Comparison of ENCODE assay signal across 35 cellular contexts in the genomic region with DNA sequence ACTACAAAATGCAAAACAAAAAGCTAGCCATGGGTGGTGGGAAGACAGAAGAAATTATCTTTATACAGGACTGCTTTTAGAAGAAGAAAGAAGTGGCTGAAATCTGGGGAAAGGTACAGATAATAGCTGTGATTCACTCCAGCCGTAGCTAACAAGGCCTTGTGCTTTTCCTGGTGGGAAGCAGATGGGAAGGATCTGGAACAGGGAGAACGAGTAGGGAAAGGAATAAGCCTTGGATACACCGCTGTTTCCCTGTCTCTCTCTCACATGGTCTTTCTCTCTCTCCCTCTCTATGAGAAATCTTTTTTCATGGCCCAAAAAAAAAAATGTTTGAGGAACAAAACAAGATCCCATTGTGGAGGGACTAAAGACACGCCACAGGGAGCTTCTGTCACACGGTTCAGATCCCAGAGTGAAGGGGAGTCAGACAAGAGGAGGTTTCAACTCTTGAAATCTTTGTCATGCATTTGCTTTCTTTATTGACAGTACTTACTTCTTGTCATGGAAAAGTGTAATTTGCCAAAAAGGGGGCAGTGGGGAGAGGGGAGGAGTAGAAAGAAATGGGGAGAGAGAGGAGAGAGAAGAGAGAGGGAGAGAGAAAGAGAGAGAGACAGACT.
DNase-seq lines count a peak whose midpoint lies in the region; ATAC-seq and TF ChIP-seq lines count a peak whose summit lies in the region.
"Had no signal": no experiment of that assay in that cellular context is flagged by ENCODE, and none has a peak within 500 bp of the region (broad histone marks: within the 10 kb centered on the region; RNA-seq: fewer than 3 reads in every experiment).

No MANE protein-coding gene starts in this region.

- no peaks in the 10 kb centered on the region for H3K36me3 Mint-ChIP-seq in glutamatergic neuron (ENCODE audit: unreplicated experiment)
- H3K36me3 Mint-ChIP-seq: naive B cell had no signal

- H3K27me3 ChIP-seq in muscle layer of duodenum (ENCODE audit: low read depth, low read length) = no peaks in the 10 kb centered on the region
- H3K27me3 ChIP-seq: BLaER1 treated with 17β-estradiol and CSF1 and Interleukin-3, amounts not matched to agents 10 nM and 100 nM; gastrocnemius medialis; pancreas; testis had no signal

- DNase-seq in SK-MEL-5 (ENCODE audit: low read depth, low spot score) (peak; percentile 39), glutamatergic neuron (no peak), retina (peak; percentile 52), EL (no peak), ACHN (no peak)
- DNase-seq in stimulated activated CD4-positive, alpha-beta T cell treated with anti-CD3 and anti-CD28 coated beads, Interleukin-4, amount 100 ng/mL, for 24 hours = no peak
- DNase-seq: activated CD4-positive, alpha-beta T cell treated with anti-CD3 and anti-CD28 coated beads, Interleukin-2, amount 50 U/mL, for 4 hours; activated naive CD4-positive, alpha-beta T cell treated with Interleukin-2 at 50 U/mL for 16 hours; activated T-cell treated with anti-CD3 and anti-CD28 coated beads, Interleukin-2, amount 50 U/mL, for 72 hours; dermis blood vessel endothelial cell; DMS53; gastrocnemius medialis; GDM1; hippocampal formation; islet precursor cell; left ventricle myocardium inferior; mesendoderm; MM.1S; naive B cell; NCI-H1417; NCI-H2029; NCI-H524 treated with DMSO at 0.1 percent for 48 hours; pancreas; PC-3; SK-N-SH; stimulated activated naive CD8-positive, alpha-beta T cell treated with anti-CD3 and anti-CD28 coated beads, Interleukin-15, Interleukin-2, amounts not matched to agents 100 U/mL and 50 U/mL, for 24 hours; testis had no signal

- no peak overlapping the region for H3K4me3 ChIP-seq in muscle layer of duodenum (ENCODE audit: low read depth in 1 of 2, low read length in 2 of 2)
- H3K4me3 ChIP-seq: BLaER1 treated with 17β-estradiol and CSF1 and Interleukin-3, amounts not matched to agents 10 nM and 100 nM; gastrocnemius medialis; left ventricle myocardium inferior; pancreas; smooth muscle cell; testis had no signal

- peak overlapping the region; percentile 45 for H3K27ac Mint-ChIP-seq in glutamatergic neuron (ENCODE audit: unreplicated experiment)
- H3K27ac Mint-ChIP-seq: activated T-cell treated with anti-CD3 and anti-CD28 coated beads, Interleukin-2, amount 50 U/mL, for 72 hours; naive B cell; T-helper 1 cell treated with Interleukin-12 subunit alpha and Interleukin-12 subunit beta and Interleukin-4 antibody, amounts not matched to agents 30 μg/mL and 1 μg/mL, for 36 hours had no signal

- H3K4me1 ChIP-seq in muscle layer of duodenum (ENCODE audit: control insufficient read depth in 1 of 2, insufficient read depth in 2 of 2, low read length in 2 of 2) = no peaks in the 10 kb centered on the region
- H3K4me1 ChIP-seq: pancreas, testis had no signal

- TF ChIP-seq CTCF in glutamatergic neuron (IDR thresholded peaks at IDR 0.05; ENCODE audit: partially characterized antibody, unreplicated experiment) = no peak

- ATAC-seq in GM19351 (IDR thresholded peaks at IDR 0.05; ENCODE audit: unreplicated experiment) = no peak
- ATAC-seq: activated CD4-positive, CD25-positive, alpha-beta regulatory T cell treated with anti-CD3 and anti-CD28 coated beads, Interleukin-2, amount 50 U/mL, for 24 hours; activated T-cell treated with anti-CD3 and anti-CD28 coated beads, Interleukin-2, amount 50 U/mL, for 72 hours; gastrocnemius medialis; pancreas; PC-3; stimulated activated naive CD8-positive, alpha-beta T cell treated with anti-CD3 and anti-CD28 coated beads, Interleukin-15, Interleukin-2, amounts not matched to agents 100 U/mL and 50 U/mL, for 24 hours had no signal

- in situ Hi-C loops in SK-MEL-5 (cut with HindIII; ENCODE audit: low pct_unique_long_range_greater_than_20kb, low sequenced_read_pairs) = no loop called here
- in situ Hi-C loops in ACHN (cut with HindIII; ENCODE audit: low pct_ligation_motif_present, low pct_unique_long_range_greater_than_20kb, low sequenced_read_pairs) = no loop called here

- H3K4me1 Mint-ChIP-seq in glutamatergic neuron (ENCODE audit: low read depth, unreplicated experiment) = peaks cover 14% of the 10 kb centered on the region
- H3K4me1 Mint-ChIP-seq: central memory CD8-positive, alpha-beta T cell; naive B cell had no signal

- H3K4me3 Mint-ChIP-seq in glutamatergic neuron (ENCODE audit: unreplicated experiment) = no peak overlapping the region
- H3K4me3 Mint-ChIP-seq: activated T-cell treated with anti-CD3 and anti-CD28 coated beads, Interleukin-2, amount 50 U/mL, for 72 hours; central memory CD8-positive, alpha-beta T cell; naive B cell; T-helper 1 cell treated with Interleukin-12 subunit alpha and Interleukin-12 subunit beta and Interleukin-4 antibody, amounts not matched to agents 30 μg/mL and 1 μg/mL, for 36 hours had no signal

- no peaks in the 10 kb centered on the region for H3K36me3 ChIP-seq in muscle layer of duodenum (ENCODE audit: control insufficient read depth in 1 of 2, insufficient read depth in 2 of 2, low read length in 2 of 2)
- H3K36me3 ChIP-seq: BLaER1 treated with 17β-estradiol and CSF1 and Interleukin-3, amounts not matched to agents 10 nM and 100 nM; gastrocnemius medialis; left ventricle myocardium inferior; pancreas had no signal

- no peaks in the 10 kb centered on the region for H3K9me3 ChIP-seq in muscle layer of duodenum (ENCODE audit: control insufficient read depth in 1 of 2, low read length in 2 of 2)
- H3K9me3 ChIP-seq: BLaER1 treated with 17β-estradiol and CSF1 and Interleukin-3, amounts not matched to agents 10 nM and 100 nM; gastrocnemius medialis; left ventricle myocardium inferior; pancreas; SK-N-SH; testis had no signal

- H3K27ac ChIP-seq in muscle layer of duodenum (ENCODE audit: low read length) = peak overlapping the region; percentile 7
- H3K27ac ChIP-seq: BLaER1 treated with 17β-estradiol and CSF1 and Interleukin-3, amounts not matched to agents 10 nM and 100 nM; gastrocnemius medialis; KMS-11; left ventricle myocardium inferior; pancreas; testis had no signal

- no peaks in the 10 kb centered on the region for H3K27me3 Mint-ChIP-seq in glutamatergic neuron (ENCODE audit: unreplicated experiment)

- no peaks in the 10 kb centered on the region for H3K9me3 Mint-ChIP-seq in glutamatergic neuron (ENCODE audit: unreplicated experiment)
- H3K9me3 Mint-ChIP-seq: activated T-cell treated with anti-CD3 and anti-CD28 coated beads, Interleukin-2, amount 50 U/mL, for 72 hours; central memory CD8-positive, alpha-beta T cell; T-helper 1 cell treated with Interleukin-12 subunit alpha and Interleukin-12 subunit beta and Interleukin-4 antibody, amounts not matched to agents 30 μg/mL and 1 μg/mL, for 36 hours had no signal

Comparison
In these comparisons a context has a peak if more than half of its experiments do, and no peak if none do; other contexts are left out.
1. DNase-seq: peak in SK-MEL-5 (single experiment) and retina (single experiment); none in glutamatergic neuron (single experiment), EL (single experiment), ACHN (single experiment) and stimulated activated CD4-positive, alpha-beta T cell treated with anti-CD3 and anti-CD28 coated beads, Interleukin-4, amount 100 ng/mL, for 24 hours (single experiment).